9 cellular contexts compared by ENCODE assay signal in the genomic region with DNA sequence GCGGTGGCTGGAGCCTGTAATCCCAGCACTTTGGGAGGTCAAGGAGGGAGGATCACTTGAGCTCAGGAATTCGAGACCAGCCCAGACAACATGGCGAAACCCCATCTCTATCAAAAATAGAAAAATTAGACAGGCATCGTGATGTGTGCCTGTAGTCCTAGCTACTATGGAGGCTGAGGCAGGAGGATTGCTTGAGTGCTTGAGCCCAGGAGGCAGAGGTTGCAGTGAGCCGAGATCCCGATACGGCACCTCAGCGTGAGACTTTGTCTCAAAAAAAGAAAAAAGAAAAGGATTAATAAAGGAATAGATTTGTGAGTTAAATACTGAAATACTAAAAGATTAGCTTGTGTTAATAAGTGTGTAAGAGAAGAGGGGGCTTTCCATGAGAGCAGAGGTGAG. TPM values are rescaled to one million over a fixed set of nuclear protein-coding genes. Genes with fewer than 3 reads are reported as not detected.
DNase-seq lines count a peak whose midpoint lies in the region; TF ChIP-seq lines count a peak whose summit lies in the region.
"Had no signal": no experiment of that assay in that cellular context is flagged by ENCODE, and none has a peak within 500 bp of the region (broad histone marks: within the 10 kb centered on the region; RNA-seq: fewer than 3 reads in every experiment).

No MANE protein-coding gene starts in this region.

- H3K36me3 Mint-ChIP-seq in Calu3 (ENCODE audit: insufficient read depth, unreplicated experiment) = peaks cover 17% of the 10 kb centered on the region
- H3K36me3 Mint-ChIP-seq in neural crest cell (ENCODE audit: low read depth) = no peaks in the 10 kb centered on the region

- peak overlapping the region; percentile 33 for H3K4me3 ChIP-seq in effector memory CD4-positive, alpha-beta T cell (ENCODE audit: insufficient read depth, low read depth, low read length, poor library complexity, severe bottlenecking)

- DNase-seq in Calu3 (peak; percentile 2), NCI-H2227 treated with DMSO at 0.1 percent for 48 hours (lab: John Stamatoyannopoulos, UW) (peak; percentile 65), neural crest cell (ENCODE audit: low read depth, low spot score) (no peak), NOMO-1 treated with dmso at 0.1 percent for 144 hours (lab: John Stamatoyannopoulos, UW; ENCODE audit: unreplicated experiment) (no peak), nucleus accumbens (lab: John Stamatoyannopoulos, UW) (no peak), NCI-H187 treated with DMSO at 0.1 percent for 48 hours (lab: John Stamatoyannopoulos, UW) (no peak), NOMO-1 treated with DMSO at 0.1 percent for 48 hours (lab: John Stamatoyannopoulos, UW; ENCODE audit: unreplicated experiment) (no peak)
- no peak for DNase-seq in effector memory CD4-positive, alpha-beta T cell

- no peaks in the 10 kb centered on the region for H3K36me3 ChIP-seq in effector memory CD4-positive, alpha-beta T cell (ENCODE audit: control insufficient read depth, insufficient read depth, low read length)
- H3K36me3 ChIP-seq: adrenal gland had no signal

- H3K4me3 Mint-ChIP-seq in Calu3 (ENCODE audit: low read depth, unreplicated experiment) = peak overlapping the region; percentile 70
- peak overlapping the region; percentile 81 for H3K4me3 Mint-ChIP-seq in neural crest cell

- CTCF ChIA-PET in Calu3 (lab: Charles Lee) = interaction anchor here (1.4 kb wide), 1 partner anchor 10 kb away, joined by 12 read pairs; no protein-coding TSS in a partner anchor

- BruUV-seq in Calu3 (replicated peaks; lab: Mats Ljungman, UMichigan) = no TSS peak

- H3K27ac ChIP-seq in effector memory CD4-positive, alpha-beta T cell (ENCODE audit: insufficient read depth, low read length, poor library complexity, severe bottlenecking) = peak overlapping the region; percentile 51

- H3K27me3 ChIP-seq in effector memory CD4-positive, alpha-beta T cell (replicated peaks; ENCODE audit: control insufficient read depth, insufficient read depth, low read length, poor library complexity, severe bottlenecking) = no peaks in the 10 kb centered on the region
- H3K27me3 ChIP-seq: adrenal gland had no signal

- peak overlapping the region; percentile 83 for H3K27ac Mint-ChIP-seq in Calu3 (ENCODE audit: unreplicated experiment)
- peak overlapping the region; percentile 71 for H3K27ac Mint-ChIP-seq in neural crest cell (ENCODE audit: unreplicated experiment)

- no peaks in the 10 kb centered on the region for H3K9me3 ChIP-seq in effector memory CD4-positive, alpha-beta T cell (ENCODE audit: control insufficient read depth, low read length)
- H3K9me3 ChIP-seq: adrenal gland had no signal

- peaks cover 26% of the 10 kb centered on the region for H3K4me1 Mint-ChIP-seq in Calu3 (ENCODE audit: low read depth, unreplicated experiment)
- peaks cover 23% of the 10 kb centered on the region for H3K4me1 Mint-ChIP-seq in neural crest cell

- H3K27me3 Mint-ChIP-seq in Calu3 (ENCODE audit: unreplicated experiment) (no peaks in the 10 kb centered on the region), neural crest cell (ENCODE audit: low read depth) (peaks cover 3% of the 10 kb centered on the region)

- intact Hi-C loops in Calu3 (cut with micrococcal nuclease; ENCODE audit: unreplicated experiment) = loop anchor here (5.0 kb wide), 1 partner anchor 42 kb away; a partner anchor contains a TSS

- TF ChIP-seq CTCF in Calu3 (IDR thresholded peaks at IDR 0.05; ENCODE audit: unreplicated experiment) (no peak), neural crest cell (conservative IDR thresholded peaks at IDR 0.05) (no peak)

- peaks cover 3% of the 10 kb centered on the region for H3K4me1 ChIP-seq in effector memory CD4-positive, alpha-beta T cell (ENCODE audit: control insufficient read depth, insufficient read depth, low read length, poor library complexity, severe bottlenecking)

- H3K9me3 Mint-ChIP-seq in Calu3 (ENCODE audit: low read depth, unreplicated experiment) (no peaks in the 10 kb centered on the region), neural crest cell (no peaks in the 10 kb centered on the region)

RNA-seq across cellular contexts. Expression of a gene that starts 29.4 kb away (rescaled TPM):
- not detected in 2 replicates for total RNA-seq in Calu3 (2022)
- not detected in 2 replicates for total RNA-seq in neural crest cell

RNA-seq across cellular contexts. Expression of a gene that starts 40.0 kb away (rescaled TPM):
- total RNA-seq in Calu3 (2022) (472 and 476 TPM in 2 replicates), neural crest cell (993 and 1,012 TPM in 2 replicates)

Comparison
In these comparisons a context has a peak if more than half of its experiments do, and no peak if none do; other contexts are left out.
1. DNase-seq: peak in Calu3 (single experiment) and NCI-H2227 treated with DMSO at 0.1 percent for 48 hours (single experiment); none in effector memory CD4-positive, alpha-beta T cell (0 of 3), neural crest cell (single experiment), NOMO-1 treated with dmso at 0.1 percent for 144 hours (single experiment), nucleus accumbens (0 of 56), NCI-H187 treated with DMSO at 0.1 percent for 48 hours (single experiment) and NOMO-1 treated with DMSO at 0.1 percent for 48 hours (single experiment).